ENCODE assay signal across 23 cellular contexts in the genomic region with DNA sequence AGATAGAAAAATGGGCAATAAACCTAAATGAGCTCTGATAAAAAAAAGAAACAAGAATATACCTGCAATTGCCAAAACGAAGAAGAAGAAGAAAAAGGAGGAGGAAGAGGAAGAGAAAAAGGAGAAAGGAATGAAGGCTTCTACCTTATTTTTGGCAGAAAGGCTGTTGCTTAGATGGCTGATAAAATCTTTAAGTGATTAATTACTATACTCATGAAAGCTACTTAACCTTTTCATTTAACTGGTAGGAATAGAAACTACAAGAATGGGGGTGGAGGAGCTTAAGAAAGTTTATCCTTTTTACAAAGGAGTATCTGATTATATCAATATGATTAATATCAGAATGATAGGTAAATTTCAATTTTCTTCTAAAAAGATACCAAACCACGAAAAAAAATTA.
"Had no signal": no experiment of that assay in that cellular context is flagged by ENCODE, and none has a peak within 500 bp of the region (broad histone marks: within the 10 kb centered on the region; RNA-seq: fewer than 3 reads in every experiment).

No MANE protein-coding gene starts in this region.

- H3K27me3 Mint-ChIP-seq: dendritic cell treated with granulocyte-macrophage colony-stimulating factor and Interleukin-4, amounts not matched to agents 40 ng/mL and 50 ng/mL, for 4 days had no signal

- H3K36me3 ChIP-seq: colonic mucosa, prostate gland had no signal

- H3K4me3 Mint-ChIP-seq: dendritic cell treated with granulocyte-macrophage colony-stimulating factor and Interleukin-4, amounts not matched to agents 40 ng/mL and 50 ng/mL, for 4 days; natural killer cell; neural crest cell had no signal

- H3K9me3 ChIP-seq: colonic mucosa, esophagus squamous epithelium, lower lobe of right lung, neutrophil, prostate gland, right atrium auricular region, testis, tibial artery, upper lobe of left lung had no signal

- H3K27me3 ChIP-seq: colonic mucosa, esophagus squamous epithelium, neutrophil, right atrium auricular region, testis, tibial artery, upper lobe of left lung had no signal

- H3K27ac ChIP-seq: colonic mucosa, esophagus squamous epithelium, lower lobe of right lung, neutrophil, prostate gland, right atrium auricular region, testis, tibial artery, upper lobe of left lung had no signal

- ATAC-seq: left ventricle myocardium superior, lower lobe of right lung, natural killer cell, sciatic nerve had no signal

- H3K4me3 ChIP-seq: colonic mucosa, esophagus squamous epithelium, lower lobe of right lung, prostate gland, right atrium auricular region, smooth muscle cell, testis, tibial artery, upper lobe of left lung had no signal

- H3K27ac Mint-ChIP-seq: dendritic cell treated with granulocyte-macrophage colony-stimulating factor and Interleukin-4, amounts not matched to agents 40 ng/mL and 50 ng/mL, for 4 days had no signal

- H3K9me3 Mint-ChIP-seq: dendritic cell treated with granulocyte-macrophage colony-stimulating factor and Interleukin-4, amounts not matched to agents 40 ng/mL and 50 ng/mL, for 4 days; natural killer cell; neural crest cell had no signal

- DNase-seq: colonic mucosa; effector memory CD4-positive, alpha-beta T cell; esophagus squamous epithelium; foreskin melanocyte; left ventricle myocardium superior; lower lobe of right lung; natural killer cell; stimulated activated CD4-positive, alpha-beta T cell treated with anti-CD3 and anti-CD28 coated beads, Interleukin-12 subunit alpha, Interleukin-12 subunit beta, amount 100 ng/mL, for 4 hours; stimulated activated CD4-positive, alpha-beta T cell treated with anti-CD3 and anti-CD28 coated beads, Interleukin-1b, Interleukin-23, amount 100 ng/mL, for 48 hours; stimulated activated CD4-positive, alpha-beta T cell treated with anti-CD3 and anti-CD28 coated beads, Interleukin-4, amount 100 ng/mL, for 1 hour; stimulated activated CD8-positive, alpha-beta memory T cell treated with anti-CD3 and anti-CD28 coated beads, Interleukin-4, amount 100 ng/mL, for 48 hours; stimulated activated naive CD4-positive, alpha-beta T cell; substantia nigra; testis; tibial artery; upper lobe of left lung had no signal

- H3K4me2 ChIP-seq: smooth muscle cell had no signal

- H3K36me3 Mint-ChIP-seq: natural killer cell had no signal
